In the genomic region with DNA sequence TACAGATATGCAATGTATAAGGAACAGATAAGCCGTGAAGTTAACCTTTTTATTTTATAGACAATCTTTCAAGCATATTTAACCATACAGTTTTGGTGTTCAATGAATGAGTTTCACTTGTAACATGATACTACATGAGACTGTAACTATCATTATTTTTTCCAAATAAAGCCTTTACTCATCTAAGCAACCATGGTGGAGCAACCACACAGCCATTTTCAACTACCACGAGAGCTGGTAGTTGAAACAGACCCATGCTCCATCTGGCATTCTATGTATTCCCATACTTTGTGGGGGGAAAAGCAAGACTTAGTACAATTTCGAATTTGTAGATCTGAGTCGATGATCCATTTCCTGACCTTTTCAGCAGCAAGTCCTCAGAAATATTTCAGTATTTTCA, we compare ENCODE assay signal across 26 cellular contexts.
A peak's percentile ranks its signal among the peaks of the same experiment; 100 is the strongest.
DNase-seq lines count a peak whose midpoint lies in the region; ATAC-seq, FAIRE-seq and TF ChIP-seq lines count a peak whose summit lies in the region.
"Had no signal": no experiment of that assay in that cellular context is flagged by ENCODE, and none has a peak within 500 bp of the region (broad histone marks: within the 10 kb centered on the region; RNA-seq: fewer than 3 reads in every experiment).

No MANE protein-coding gene starts in this region.

- H3K4me3 Mint-ChIP-seq in Caco-2 (ENCODE audit: unreplicated experiment) = no peak overlapping the region
- H3K4me3 Mint-ChIP-seq: CD4-positive, CD25-positive, alpha-beta regulatory T cell had no signal

- in situ Hi-C loops in GM12878 (cut with MboI) = no loop called here

- SMC1A ChIA-PET in GM12878 (lab: Charles Lee; ENCODE audit: uncharacterized antibody, unreplicated experiment) = interaction anchor here (1.0 to 2.5 kb wide), 3 partner anchors 14 to 20 kb away, joined by 3 to 9 read pairs (median 7); no protein-coding TSS in a partner anchor

- CTCF ChIA-PET in Caco-2 (lab: Charles Lee) (no interaction called here), GM12878 (lab: Yijun Ruan, JAX) (interaction anchor here (0.6 to 1.0 kb wide), 3 partner anchors 11 to 763 kb away, joined by 3 to 4 read pairs (median 4); no protein-coding TSS in a partner anchor)

- no peak overlapping the region for H3K27ac ChIP-seq in GM12878 (ENCODE audit: control insufficient read depth, insufficient read depth)
- H3K27ac ChIP-seq in osteoblast (ENCODE audit: low read depth, low read length) = no peak overlapping the region
- no peak overlapping the region for H3K27ac ChIP-seq in esophagus muscularis mucosa (replicated peaks in 1 of 4)
- H3K27ac ChIP-seq: BLaER1, Peyer's patch, SK-N-MC had no signal

- peak overlapping the region; percentile 11 for H3K27ac Mint-ChIP-seq in Caco-2 (ENCODE audit: unreplicated experiment)
- H3K27ac Mint-ChIP-seq: CD4-positive, CD25-positive, alpha-beta regulatory T cell had no signal

- no peak for TF ChIP-seq CTCF in Caco-2 (IDR thresholded peaks at IDR 0.05; ENCODE audit: insufficient read depth in 1 of 2, low read depth in 1 of 2, low read length in 1 of 2, severe bottlenecking in 1 of 2, unreplicated experiment in 1 of 2)
- TF ChIP-seq CTCF in GM12878 (IDR thresholded peaks at IDR 0.05 in 2 of 3, conservative IDR thresholded peaks at IDR 0.05 in 1 of 3; ENCODE audit: control insufficient read depth in 2 of 3, extremely low read depth in 1 of 3, insufficient read depth in 1 of 3, low read depth in 3 of 3, low read length in 3 of 3) = no peak
- no peak for TF ChIP-seq CTCF in osteoblast (IDR thresholded peaks at IDR 0.05; ENCODE audit: extremely low read depth, low read depth, low read length)
- no peak for TF ChIP-seq CTCF in esophagus muscularis mucosa (IDR thresholded peaks at IDR 0.05)

- ATAC-seq in GM12878 (no peak), HG03432 (IDR thresholded peaks at IDR 0.05; ENCODE audit: unreplicated experiment) (no peak)

- H3K4me3 ChIP-seq in Caco-2 (ENCODE audit: low read depth, low read length) (no peak overlapping the region), GM12878 (no peak overlapping the region), osteoblast (ENCODE audit: insufficient read depth, low read length) (no peak overlapping the region), esophagus muscularis mucosa (no peak overlapping the region)
- H3K4me3 ChIP-seq: BLaER1, Peyer's patch, SK-N-MC had no signal

- DNase-seq in Caco-2 (no peak), M059J (ENCODE audit: low read depth) (peak; percentile 51), GM12878 (ENCODE audit: low read depth, low spot score) (no peak), osteoblast (ENCODE audit: insufficient read length, low spot score, missing footprints) (no peak), esophagus muscularis mucosa (ENCODE audit: extremely low spot score) (no peak), glomerular visceral epithelial cell (ENCODE audit: extremely low spot score) (no peak), erythroblast (lab: John Stamatoyannopoulos, UW) (no peak)
- DNase-seq: 8988T; CD4-positive, CD25-positive, alpha-beta regulatory T cell; KG1; NCI-H1092; NCI-H1436; NCI-H187; NCI-H2081 treated with DMSO at 0.1 percent for 48 hours; NCI-H2171; NCI-H226; NCI-H510A; NCI-H69; Peyer's patch; SIG-M5; SW 1271 had no signal

- RAD21 ChIA-PET in GM12878 (lab: Charles Lee; ENCODE audit: unreplicated experiment) = no interaction called here

- H3K4me2 ChIP-seq in GM12878 (ENCODE audit: control insufficient read depth, insufficient read depth) (no peak overlapping the region), osteoblast (ENCODE audit: insufficient read depth, low read length) (no peak overlapping the region)
- H3K4me2 ChIP-seq: BLaER1 had no signal

- no peaks in the 10 kb centered on the region for H3K36me3 Mint-ChIP-seq in Caco-2 (ENCODE audit: insufficient read depth, unreplicated experiment)
- H3K36me3 Mint-ChIP-seq: CD4-positive, CD25-positive, alpha-beta regulatory T cell had no signal

- H3K27me3 ChIP-seq in Caco-2 (replicated peaks; ENCODE audit: control insufficient read depth, insufficient read depth, low read length) = no peaks in the 10 kb centered on the region
- H3K27me3 ChIP-seq in GM12878 (replicated peaks in 1 of 2; ENCODE audit: control insufficient read depth in 2 of 2, insufficient read depth in 2 of 2, low read length in 1 of 2) = no peaks in the 10 kb centered on the region
- H3K27me3 ChIP-seq in osteoblast (ENCODE audit: insufficient read depth, low read length) = no peaks in the 10 kb centered on the region
- H3K27me3 ChIP-seq in esophagus muscularis mucosa = no peaks in the 10 kb centered on the region
- H3K27me3 ChIP-seq: BLaER1, Peyer's patch had no signal

- H3K4me1 ChIP-seq in Caco-2 = peaks cover 33% of the 10 kb centered on the region
- no peaks in the 10 kb centered on the region for H3K4me1 ChIP-seq in GM12878 (ENCODE audit: control insufficient read depth, insufficient read depth, low read length)
- H3K4me1 ChIP-seq in osteoblast (ENCODE audit: insufficient read depth, low read length) = peaks cover 39% of the 10 kb centered on the region
- peaks cover 0 to 25% (median 22%) of the 10 kb centered on the region in 4 donors for H3K4me1 ChIP-seq in esophagus muscularis mucosa
- H3K4me1 ChIP-seq: BLaER1, Peyer's patch had no signal

- no peaks in the 10 kb centered on the region for H3K27me3 Mint-ChIP-seq in Caco-2 (ENCODE audit: insufficient read depth, unreplicated experiment)

- no peak for TF ChIP-seq POLR2A in GM12878 (IDR thresholded peaks at IDR 0.05; ENCODE audit: low read depth, low read length)
- no peak for TF ChIP-seq POLR2A in esophagus muscularis mucosa (IDR thresholded peaks at IDR 0.05; ENCODE audit: low read depth)
- no peak for TF ChIP-seq POLR2A in erythroblast (IDR thresholded peaks at IDR 0.05; ENCODE audit: low read length)

- WGBS in GM12878 (ENCODE audit: insufficient coverage, insufficient replicate concordance, low lambda C conversion rate, missing lambda C conversion rate) = under 1% methylated on average over 4 of the region's 4 CpGs
- WGBS in esophagus muscularis mucosa = 95% methylated on average over 4 of the region's 4 CpGs

- intact Hi-C loops in Caco-2 (cut with micrococcal nuclease; ENCODE audit: unreplicated experiment) (loop anchor here (10.0 kb wide), 1 partner anchor 408 kb away; no protein-coding TSS in a partner anchor), GM12878 (cut with micrococcal nuclease; ENCODE audit: unreplicated experiment) (no loop called here), esophagus muscularis mucosa (cut with DNase I) (no loop called here)

- POLR2A ChIA-PET in Caco-2 (lab: Charles Lee) (no interaction called here), GM12878 (lab: Charles Lee) (no interaction called here)

- no peak overlapping the region for H2AFZ ChIP-seq in GM12878 (ENCODE audit: control insufficient read depth, low read depth, low read length)
- H2AFZ ChIP-seq in osteoblast (ENCODE audit: low read length) = peak overlapping the region; percentile 89

- H3K79me2 ChIP-seq in GM12878 (ENCODE audit: control insufficient read depth, insufficient read depth, low read length) (no peaks in the 10 kb centered on the region), osteoblast (ENCODE audit: insufficient read depth, low read length) (no peaks in the 10 kb centered on the region)

- H3K36me3 ChIP-seq in Caco-2 (ENCODE audit: control insufficient read depth, insufficient read depth, low read length) (no peaks in the 10 kb centered on the region), GM12878 (ENCODE audit: control insufficient read depth in 2 of 2, insufficient read depth in 2 of 2, low read length in 1 of 2) (no peaks in the 10 kb centered on the region), osteoblast (ENCODE audit: insufficient read depth, low read length) (no peaks in the 10 kb centered on the region), esophagus muscularis mucosa (no peaks in the 10 kb centered on the region)
- H3K36me3 ChIP-seq: BLaER1, Peyer's patch had no signal

- TF ChIP-seq EP300 in GM12878 (IDR thresholded peaks at IDR 0.05; ENCODE audit: borderline replicate concordance in 1 of 2, control insufficient read depth in 1 of 2, low read depth in 2 of 2, low read length in 2 of 2) (no peak), esophagus muscularis mucosa (IDR thresholded peaks at IDR 0.05) (no peak)

- no peak for TF ChIP-seq RAD21 in GM12878 (IDR thresholded peaks at IDR 0.05; ENCODE audit: insufficient read depth, low read depth, low read length)

- no peak overlapping the region for H3K9ac ChIP-seq in GM12878 (ENCODE audit: control insufficient read depth, insufficient read depth, low read length)
- H3K9ac ChIP-seq: BLaER1 had no signal

- BruUV-seq in Caco-2 (replicated peaks; lab: Mats Ljungman, UMichigan) (no TSS peak), GM12878 (replicated peaks; lab: Mats Ljungman, UMichigan) (no TSS peak)

- no peaks in the 10 kb centered on the region for H4K20me1 ChIP-seq in GM12878 (ENCODE audit: control insufficient read depth, insufficient read depth)
- H4K20me1 ChIP-seq in osteoblast (ENCODE audit: insufficient read depth, low read length) = no peaks in the 10 kb centered on the region
- H4K20me1 ChIP-seq: BLaER1 had no signal

- H3K9me3 ChIP-seq in Caco-2 = no peaks in the 10 kb centered on the region
- H3K9me3 ChIP-seq in GM12878 (replicated peaks; ENCODE audit: control insufficient read depth, insufficient read depth, low read length) = no peaks in the 10 kb centered on the region
- H3K9me3 ChIP-seq in osteoblast (ENCODE audit: low read depth, low read length) = no peaks in the 10 kb centered on the region
- no peaks in the 10 kb centered on the region for H3K9me3 ChIP-seq in esophagus muscularis mucosa
- H3K9me3 ChIP-seq: BLaER1, Peyer's patch had no signal

- H3K9me3 Mint-ChIP-seq in Caco-2 (ENCODE audit: unreplicated experiment) = no peaks in the 10 kb centered on the region

- peak; percentile 7 for FAIRE-seq in GM12878 (lab: Jason Lieb, UNC)
- FAIRE-seq: GM12891, H1 had no signal

- peaks cover 23% of the 10 kb centered on the region for H3K4me1 Mint-ChIP-seq in Caco-2 (ENCODE audit: low read depth, unreplicated experiment)
- H3K4me1 Mint-ChIP-seq: CD4-positive, CD25-positive, alpha-beta regulatory T cell had no signal

TF ChIP-seq in GM12878, 131 proteins besides CTCF, POLR2A, EP300 and RAD21 (continues in another document):
- TF ChIP-seq CREB1 (IDR thresholded peaks at IDR 0.05; ENCODE audit: low read depth) (no peak), ATF2 (IDR thresholded peaks at IDR 0.05; ENCODE audit: low read length) (no peak), NFIC (IDR thresholded peaks at IDR 0.05; ENCODE audit: low read depth, low read length) (no peak), ZNF24 (IDR thresholded peaks at IDR 0.05) (no peak), MXI1 (IDR thresholded peaks at IDR 0.05; ENCODE audit: low read depth, low read length) (no peak)
